26 cellular contexts compared by ENCODE assay signal in the genomic region with DNA sequence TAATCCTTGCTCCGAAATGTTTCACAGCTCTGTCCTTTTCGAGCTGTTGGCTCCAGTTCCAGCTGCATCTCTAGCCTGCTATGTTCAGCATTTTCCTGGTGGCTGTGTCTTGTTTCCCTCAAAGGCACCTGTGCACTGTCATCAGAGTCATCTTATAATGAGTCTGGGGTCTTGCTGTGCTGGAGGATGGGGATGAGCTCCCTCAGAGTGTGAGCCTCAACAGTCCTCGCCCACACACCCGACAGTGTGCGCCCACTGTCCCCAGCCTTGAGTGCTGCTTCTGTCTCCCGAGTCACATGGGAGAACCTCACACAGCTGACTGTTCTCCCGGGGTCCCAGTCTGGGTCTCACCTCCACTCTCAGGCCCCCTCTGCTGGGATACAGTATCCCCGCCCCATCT. TPM values are rescaled to one million over a fixed set of nuclear protein-coding genes. Genes with fewer than 3 reads are reported as not detected.
"Had no signal": no experiment of that assay in that cellular context is flagged by ENCODE, and none has a peak within 500 bp of the region (broad histone marks: within the 10 kb centered on the region; RNA-seq: fewer than 3 reads in every experiment).

No MANE protein-coding gene starts in this region.

- H3K27ac Mint-ChIP-seq: activated CD4-positive, alpha-beta memory T cell treated with anti-CD3 and anti-CD28 coated beads, Interleukin-2, amount 10 ng/mL, durations not matched to agents 7 days and 5 days; activated naive CD4-positive, alpha-beta T cell treated with anti-CD3 and anti-CD28 coated beads for 36 hours; activated T-cell treated with anti-CD3 and anti-CD28 coated beads, Interleukin-2, amount 50 U/mL, for 72 hours had no signal

- ATAC-seq: activated T-cell treated with anti-CD3 and anti-CD28 coated beads, Interleukin-2, amount 50 U/mL, for 72 hours; esophagus mucosa; left ventricle myocardium superior had no signal

- H3K9me3 ChIP-seq: sigmoid colon, thyroid gland had no signal

- H3K9me3 Mint-ChIP-seq: activated CD4-positive, alpha-beta memory T cell treated with anti-CD3 and anti-CD28 coated beads, Interleukin-2, amount 10 ng/mL, durations not matched to agents 7 days and 5 days; activated T-cell treated with anti-CD3 and anti-CD28 coated beads, Interleukin-2, amount 50 U/mL, for 72 hours had no signal

- H3K4me3 Mint-ChIP-seq: activated CD4-positive, alpha-beta memory T cell treated with anti-CD3 and anti-CD28 coated beads, Interleukin-2, amount 10 ng/mL, durations not matched to agents 7 days and 5 days; activated naive CD4-positive, alpha-beta T cell treated with anti-CD3 and anti-CD28 coated beads for 36 hours; activated T-cell treated with anti-CD3 and anti-CD28 coated beads, Interleukin-2, amount 50 U/mL, for 72 hours had no signal

- DNase-seq: activated CD4-positive, alpha-beta memory T cell treated with anti-CD3 and anti-CD28 coated beads, Interleukin-2, amount 10 ng/mL, durations not matched to agents 7 days and 5 days; activated CD4-positive, alpha-beta T cell treated with anti-CD3 and anti-CD28 coated beads for 4 hours; activated CD4-positive, CD25-positive, alpha-beta regulatory T cell; activated effector memory CD4-positive, alpha-beta T cell treated with Interleukin-2 at 50 U/mL for 16 hours; activated naive CD4-positive, alpha-beta T cell treated with anti-CD3 and anti-CD28 coated beads for 36 hours; activated T-cell treated with anti-CD3 and anti-CD28 coated beads, Interleukin-2, amount 50 U/mL, for 72 hours; brain microvascular endothelial cell; effector memory CD4-positive, alpha-beta T cell; hippocampal formation; left ventricle myocardium superior; midbrain; nucleus accumbens; sigmoid colon; stimulated activated CD4-positive, alpha-beta T cell treated with anti-CD3 and anti-CD28 coated beads, Interleukin-2, amount 100 ng/mL, for 48 hours; stimulated activated naive CD4-positive, alpha-beta T cell; thyroid gland had no signal

RNA-seq across cellular contexts. Expression of a gene that starts 25.4 kb away (rescaled TPM):
- total RNA-seq: activated CD4-positive, alpha-beta memory T cell treated with anti-CD3 and anti-CD28 coated beads, Interleukin-2, amount 10 ng/mL, durations not matched to agents 7 days and 5 days; activated naive CD4-positive, alpha-beta T cell treated with anti-CD3 and anti-CD28 coated beads for 36 hours; activated T-cell treated with anti-CD3 and anti-CD28 coated beads, Interleukin-2, amount 50 U/mL, for 72 hours; dermis microvascular lymphatic vessel endothelial cell; endothelial cell of umbilical vein; esophagus mucosa; frontal cortex; left ventricle myocardium superior; renal cortical epithelial cell; sigmoid colon; smooth muscle cell; subcutaneous adipose tissue; T-helper 1 cell treated with Interleukin-12 subunit alpha and Interleukin-12 subunit beta and Interleukin-4 antibody, amounts not matched to agents 30 ng/mL and 1 ng/mL, for 36 hours; thyroid gland; urinary bladder had no signal
- polyA plus RNA-seq: endothelial cell of umbilical vein, neural cell, sigmoid colon, smooth muscle cell, urinary bladder had no signal
